1 cellular context compared by ENCODE assay signal in the genomic region with DNA sequence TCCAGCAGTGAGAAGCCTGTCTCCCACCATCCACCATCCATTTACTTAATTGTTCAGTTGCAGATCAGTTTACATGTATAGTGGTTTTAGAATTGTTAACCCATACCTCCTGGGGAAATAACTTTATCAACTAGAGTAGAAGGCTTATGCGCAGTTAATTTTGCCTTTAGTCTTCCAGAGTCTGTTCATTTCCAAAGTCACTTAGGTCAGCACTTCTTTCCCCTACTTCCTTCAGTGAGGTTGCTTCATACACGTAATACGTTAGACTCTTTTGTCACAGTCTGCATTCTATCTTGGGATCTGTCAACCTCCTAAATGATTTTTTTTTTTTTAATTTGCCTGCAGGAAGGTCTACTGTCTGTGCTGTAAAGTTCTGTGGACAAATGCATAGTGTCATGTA.
TF ChIP-seq lines count a peak whose summit lies in the region.

No MANE protein-coding gene starts in this region.

TF ChIP-seq in IMR-90, 13 proteins besides CTCF, POLR2A, EP300 and RAD21 (continued from another document):
- TF ChIP-seq, protein P1, sequence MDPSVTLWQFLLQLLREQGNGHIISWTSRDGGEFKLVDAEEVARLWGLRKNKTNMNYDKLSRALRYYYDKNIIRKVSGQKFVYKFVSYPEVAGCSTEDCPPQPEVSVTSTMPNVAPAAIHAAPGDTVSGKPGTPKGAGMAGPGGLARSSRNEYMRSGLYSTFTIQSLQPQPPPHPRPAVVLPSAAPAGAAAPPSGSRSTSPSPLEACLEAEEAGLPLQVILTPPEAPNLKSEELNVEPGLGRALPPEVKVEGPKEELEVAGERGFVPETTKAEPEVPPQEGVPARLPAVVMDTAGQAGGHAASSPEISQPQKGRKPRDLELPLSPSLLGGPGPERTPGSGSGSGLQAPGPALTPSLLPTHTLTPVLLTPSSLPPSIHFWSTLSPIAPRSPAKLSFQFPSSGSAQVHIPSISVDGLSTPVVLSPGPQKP (IDR thresholded peaks at IDR 0.05; ENCODE audit: borderline replicate concordance, low read depth, low read length) = no peak
- no peak for TF ChIP-seq RCOR1 (IDR thresholded peaks at IDR 0.05; ENCODE audit: insufficient replicate concordance, low read length)
- no peak for TF ChIP-seq MXI1 (IDR thresholded peaks at IDR 0.05; ENCODE audit: borderline replicate concordance, low read depth, low read length)
- peak; percentile 29 for TF ChIP-seq MAFK (IDR thresholded peaks at IDR 0.05; ENCODE audit: low read depth, low read length)
- TF ChIP-seq SMC3 (IDR thresholded peaks at IDR 0.05; ENCODE audit: low read depth, low read length) = no peak
- no peak for TF ChIP-seq FOS (IDR thresholded peaks at IDR 0.05; ENCODE audit: low read depth, low read length)
- no peak for TF ChIP-seq CHD1 (IDR thresholded peaks at IDR 0.05; ENCODE audit: low read depth, low read length)
